Comparison of ENCODE assay signal across 8 cellular contexts in genomic region chr19:3970808-3971598, GRCh38. TPM values are rescaled to one million over a fixed set of nuclear protein-coding genes. Genes with fewer than 3 reads are reported as not detected.
DNase-seq lines count a peak whose midpoint lies in the region; ATAC-seq and TF ChIP-seq lines count a peak whose summit lies in the region.

Gene DAPK3, minus strand, starts transcription at chr19:3971099. Its CDS starts 1,364 bp downstream, at chr19:3969735.

- DNase-seq in AG08395 (ENCODE audit: low spot score) (peak; percentile 97), NCI-H345 (lab: John Stamatoyannopoulos, UW) (peak; percentile 99), activated B cell treated with CpG ODN at 0.5 μM for 24 hours (peak; percentile 94), caudate nucleus (lab: John Stamatoyannopoulos, UW) (peak; percentile 62 to 99 (median 96)), inferior parietal cortex (ENCODE audit: extremely low spot score) (peak; percentile 97)
- DNase-seq in stimulated activated CD4-positive, alpha-beta T cell treated with anti-CD3 and anti-CD28 coated beads, Interleukin-12 subunit alpha, Interleukin-12 subunit beta, amount 100 ng/mL, for 24 hours (ENCODE audit: low read depth in 2 of 2): peak; percentile 89 to 93

- in situ Hi-C loops in GM18951 (cut with MboI; ENCODE audit: low sequenced_read_pairs, unreplicated experiment): no loop called here

- peak; percentile 87 for TF ChIP-seq POLR2A in GM18951 (IDR thresholded peaks at IDR 0.05; ENCODE audit: extremely low read depth, insufficient read depth, insufficient read length)

- CTCF ChIA-PET in activated B cell treated with CpG ODN at 0.5 μM for 24 hours (lab: Charles Lee): interaction anchor here (0.6 to 1.0 kb wide), 2 partner anchors 17 to 119 kb away, joined by 4 to 6 read pairs; no protein-coding TSS in a partner anchor

- H3K4me1 Mint-ChIP-seq in activated B cell treated with CpG ODN at 0.5 μM for 24 hours: peaks cover 27% of the 10 kb centered on the region

- peaks cover 44% of the 10 kb centered on the region for H3K36me3 Mint-ChIP-seq in activated B cell treated with CpG ODN at 0.5 μM for 24 hours (ENCODE audit: low read depth)

- no peaks in the 10 kb centered on the region for H3K27me3 Mint-ChIP-seq in activated B cell treated with CpG ODN at 0.5 μM for 24 hours

- peak within 1 kb of the TSS; percentile 90 for H3K27ac ChIP-seq in caudate nucleus (ENCODE audit: low read depth, low read length)

- POLR2A ChIA-PET in activated B cell treated with CpG ODN at 0.5 μM for 24 hours (lab: Charles Lee): interaction anchor here (0.6 to 2.9 kb wide), 7 partner anchors 10 to 258 kb away, joined by 3 to 63 read pairs (median 10); partner anchors contain the start of genes APBA3, EBI3, EEF2 and MRPL54

- H3K4me3 Mint-ChIP-seq in activated B cell treated with CpG ODN at 0.5 μM for 24 hours: peak within 1 kb of the TSS; percentile 88

- peak within 1 kb of the TSS; percentile 84 for H3K27ac Mint-ChIP-seq in activated B cell treated with CpG ODN at 0.5 μM for 24 hours

- no peak for TF ChIP-seq CTCF in activated B cell treated with CpG ODN at 0.5 μM for 24 hours (IDR thresholded peaks at IDR 0.05)

- intact Hi-C loops in activated B cell treated with CpG ODN at 0.5 μM for 24 hours (cut with micrococcal nuclease): loop anchor here (2.0 to 5.0 kb wide), 5 partner anchors 14 to 399 kb away; partner anchors contain the start of genes APBA3, CACTIN, EEF2 and HMG20B

- peak; percentile 80 for ATAC-seq in HG03196 (IDR thresholded peaks at IDR 0.05; ENCODE audit: unreplicated experiment)
- ATAC-seq in activated B cell treated with CpG ODN at 0.5 μM for 24 hours (ENCODE audit: low read depth): peak; percentile 97

- no peaks in the 10 kb centered on the region for H3K9me3 Mint-ChIP-seq in activated B cell treated with CpG ODN at 0.5 μM for 24 hours

RNA-seq across cellular contexts. Expression of gene DAPK3, which starts in this region (rescaled TPM):
- total RNA-seq in activated B cell treated with CpG ODN at 0.5 μM for 24 hours: 37.5 and 42.2 TPM in 2 replicates

Comparison
In these comparisons a context has a peak if more than half of its experiments do, and no peak if none do; other contexts are left out.
1. Peak in every context shown above with its lines: DNase-seq, ATAC-seq and H3K27ac ChIP-seq.